15 cellular contexts compared by ENCODE assay signal in the genomic region with DNA sequence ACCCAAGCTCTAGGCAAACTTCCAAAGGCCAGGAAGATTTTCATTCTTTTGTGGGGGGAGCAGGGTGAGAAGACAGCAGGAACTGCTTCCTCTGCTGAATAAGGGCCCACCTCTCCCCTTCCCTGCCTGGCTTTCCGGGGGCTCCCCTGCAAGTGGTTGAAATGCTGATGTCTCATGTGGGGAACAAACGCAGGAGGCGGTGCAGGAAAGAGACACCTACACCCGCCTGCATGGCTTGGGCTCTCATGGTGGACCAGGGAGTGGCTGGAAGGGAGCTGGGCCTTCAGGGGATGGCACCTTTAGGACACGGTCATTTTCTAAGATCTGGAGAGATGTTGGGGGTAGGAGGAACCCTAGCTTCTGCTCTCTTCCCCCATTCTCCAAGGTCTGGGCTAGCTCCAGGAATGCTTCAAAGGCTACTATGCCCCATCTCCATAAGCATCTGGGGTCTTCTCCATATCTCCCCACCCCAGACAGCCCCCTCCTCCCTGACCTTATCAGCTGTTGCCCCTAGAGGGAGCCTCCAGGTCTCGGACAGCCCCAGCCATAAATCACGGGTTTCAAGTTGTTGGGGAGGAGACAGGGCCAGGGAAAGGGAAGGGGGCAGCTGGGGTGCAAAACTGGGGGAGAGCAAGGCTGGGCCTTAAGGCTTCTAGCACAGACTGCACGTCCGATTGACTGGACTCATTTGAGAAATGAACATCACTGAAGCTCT.
DNase-seq lines count a peak whose midpoint lies in the region; ATAC-seq and TF ChIP-seq lines count a peak whose summit lies in the region.
"Had no signal": no experiment of that assay in that cellular context is flagged by ENCODE, and none has a peak within 500 bp of the region (broad histone marks: within the 10 kb centered on the region; RNA-seq: fewer than 3 reads in every experiment).

No MANE protein-coding gene starts in this region.

- POLR2A ChIA-PET in naive thymus-derived CD4-positive, alpha-beta T cell (lab: Charles Lee): no interaction called here

- H3K9me3 ChIP-seq in naive thymus-derived CD4-positive, alpha-beta T cell (ENCODE audit: control insufficient read depth in 2 of 3, low read length in 3 of 3): no peaks in the 10 kb centered on the region

- no peaks in the 10 kb centered on the region for H3K36me3 ChIP-seq in naive thymus-derived CD4-positive, alpha-beta T cell (ENCODE audit: control insufficient read depth in 2 of 3, insufficient read depth in 3 of 3, low read length in 3 of 3)

- peaks cover 8% of the 10 kb centered on the region for H3K9me3 Mint-ChIP-seq in chondrocyte (ENCODE audit: low read depth)
- H3K9me3 Mint-ChIP-seq in naive thymus-derived CD4-positive, alpha-beta T cell: peaks cover 0 to 10% (median 0%) of the 10 kb centered on the region in 11 donors
- H3K9me3 Mint-ChIP-seq in activated naive CD8-positive, alpha-beta T cell treated with anti-CD3 and anti-CD28 coated beads, Interleukin-2, amount 50 U/mL, for 24 hours: no peaks in the 10 kb centered on the region
- H3K9me3 Mint-ChIP-seq: natural killer cell treated with Interleukin-12 subunit alpha and Interleukin-12 subunit beta and Interleukin-15 and Interleukin-18, amount 100 ng/mL, for 72 hours had no signal

- peaks cover 47% of the 10 kb centered on the region for H3K27me3 Mint-ChIP-seq in chondrocyte (ENCODE audit: low read depth)
- peaks cover 5 to 21% (median 13%) of the 10 kb centered on the region in 5 donors for H3K27me3 Mint-ChIP-seq in naive thymus-derived CD4-positive, alpha-beta T cell
- peaks cover 3% of the 10 kb centered on the region for H3K27me3 Mint-ChIP-seq in activated naive CD8-positive, alpha-beta T cell treated with anti-CD3 and anti-CD28 coated beads, Interleukin-2, amount 50 U/mL, for 24 hours

- CTCF ChIA-PET in naive thymus-derived CD4-positive, alpha-beta T cell (lab: Charles Lee): interaction anchor here (0.7 kb wide), 1 partner anchor 9 kb away, joined by 3 read pairs; no protein-coding TSS in a partner anchor

- peaks cover 3% of the 10 kb centered on the region for H3K4me1 Mint-ChIP-seq in chondrocyte (ENCODE audit: low read depth)
- H3K4me1 Mint-ChIP-seq in naive thymus-derived CD4-positive, alpha-beta T cell: peaks cover 0 to 5% (median 0%) of the 10 kb centered on the region in 7 donors
- no peaks in the 10 kb centered on the region for H3K4me1 Mint-ChIP-seq in activated naive CD8-positive, alpha-beta T cell treated with anti-CD3 and anti-CD28 coated beads, Interleukin-2, amount 50 U/mL, for 24 hours

- H3K36me3 Mint-ChIP-seq in chondrocyte (ENCODE audit: low read depth): peaks cover 3% of the 10 kb centered on the region
- peaks cover 0 to 8% (median 0%) of the 10 kb centered on the region in 5 donors for H3K36me3 Mint-ChIP-seq in naive thymus-derived CD4-positive, alpha-beta T cell
- H3K36me3 Mint-ChIP-seq in activated naive CD8-positive, alpha-beta T cell treated with anti-CD3 and anti-CD28 coated beads, Interleukin-2, amount 50 U/mL, for 24 hours (ENCODE audit: low read depth): no peaks in the 10 kb centered on the region
- H3K36me3 Mint-ChIP-seq: natural killer cell treated with Interleukin-12 subunit alpha and Interleukin-12 subunit beta and Interleukin-15 and Interleukin-18, amount 100 ng/mL, for 72 hours had no signal

- TF ChIP-seq CTCF in GM12872 (IDR thresholded peaks at IDR 0.05; ENCODE audit: insufficient read depth, low read depth, low read length) (peak; percentile 29; the same call in 1 of the 3 replicates), chondrocyte (IDR thresholded peaks at IDR 0.05) (peak; percentile 49), retinal pigment epithelial cell (conservative IDR thresholded peaks at IDR 0.05; ENCODE audit: low read depth, low read length) (peak; percentile 34)

- no peak overlapping the region for H3K27ac Mint-ChIP-seq in chondrocyte (ENCODE audit: unreplicated experiment)
- H3K27ac Mint-ChIP-seq in naive thymus-derived CD4-positive, alpha-beta T cell: no peak overlapping the region
- H3K27ac Mint-ChIP-seq in activated naive CD8-positive, alpha-beta T cell treated with anti-CD3 and anti-CD28 coated beads, Interleukin-2, amount 50 U/mL, for 24 hours: no peak overlapping the region
- H3K27ac Mint-ChIP-seq: activated CD8-positive, alpha-beta T cell treated with anti-CD3 and anti-CD28 coated beads, Interleukin-2, amount 10 ng/mL, durations not matched to agents 7 days and 5 days; natural killer cell treated with Interleukin-12 subunit alpha and Interleukin-12 subunit beta and Interleukin-15 and Interleukin-18, amount 100 ng/mL, for 72 hours had no signal

- H3K4me3 Mint-ChIP-seq in chondrocyte (ENCODE audit: unreplicated experiment): no peak overlapping the region
- no peak overlapping the region for H3K4me3 Mint-ChIP-seq in naive thymus-derived CD4-positive, alpha-beta T cell
- no peak overlapping the region for H3K4me3 Mint-ChIP-seq in activated naive CD8-positive, alpha-beta T cell treated with anti-CD3 and anti-CD28 coated beads, Interleukin-2, amount 50 U/mL, for 24 hours
- H3K4me3 Mint-ChIP-seq: activated CD8-positive, alpha-beta T cell treated with anti-CD3 and anti-CD28 coated beads, Interleukin-2, amount 10 ng/mL, durations not matched to agents 7 days and 5 days; natural killer cell treated with Interleukin-12 subunit alpha and Interleukin-12 subunit beta and Interleukin-15 and Interleukin-18, amount 100 ng/mL, for 72 hours had no signal

- peak; percentile 13 for DNase-seq in NAMALWA (ENCODE audit: low spot score)
- DNase-seq in chondrocyte (ENCODE audit: low spot score): no peak
- no peak for DNase-seq in retinal pigment epithelial cell (ENCODE audit: low read depth)
- DNase-seq in naive thymus-derived CD4-positive, alpha-beta T cell: no peak
- no peak for DNase-seq in activated naive CD8-positive, alpha-beta T cell treated with anti-CD3 and anti-CD28 coated beads, Interleukin-2, amount 50 U/mL, for 24 hours
- no peak for DNase-seq in effector CD4-positive, alpha-beta T cell
- DNase-seq: activated CD8-positive, alpha-beta T cell treated with anti-CD3 and anti-CD28 coated beads, Interleukin-2, amount 10 ng/mL, durations not matched to agents 7 days and 5 days; central memory CD4-positive, alpha-beta T cell; NCI-H1048 had no signal

- H3K4me3 ChIP-seq in retinal pigment epithelial cell (ENCODE audit: low read length): no peak overlapping the region
- no peak overlapping the region for H3K4me3 ChIP-seq in naive thymus-derived CD4-positive, alpha-beta T cell (ENCODE audit: low read length)
- H3K4me3 ChIP-seq: lung, SK-N-MC had no signal

- ATAC-seq in naive thymus-derived CD4-positive, alpha-beta T cell: no peak
- no peak for ATAC-seq in activated naive CD8-positive, alpha-beta T cell treated with anti-CD3 and anti-CD28 coated beads, Interleukin-2, amount 50 U/mL, for 24 hours
- ATAC-seq: activated CD8-positive, alpha-beta T cell treated with anti-CD3 and anti-CD28 coated beads, Interleukin-2, amount 10 ng/mL, durations not matched to agents 7 days and 5 days; natural killer cell treated with Interleukin-12 subunit alpha and Interleukin-12 subunit beta and Interleukin-15 and Interleukin-18, amount 100 ng/mL, for 72 hours had no signal

- H3K27me3 ChIP-seq in naive thymus-derived CD4-positive, alpha-beta T cell (ENCODE audit: control insufficient read depth in 2 of 2, insufficient read depth in 2 of 2, low read length in 2 of 2): no peaks in the 10 kb centered on the region

- H3K4me1 ChIP-seq in naive thymus-derived CD4-positive, alpha-beta T cell (ENCODE audit: control insufficient read depth in 2 of 2, insufficient read depth in 2 of 2, low read length in 2 of 2): no peaks in the 10 kb centered on the region

- no peak overlapping the region for H3K27ac ChIP-seq in naive thymus-derived CD4-positive, alpha-beta T cell (ENCODE audit: low read depth, low read length)
- H3K27ac ChIP-seq: C4-2B, foreskin keratinocyte, SK-N-MC had no signal

- intact Hi-C loops in naive thymus-derived CD4-positive, alpha-beta T cell (cut with micrococcal nuclease): no loop called here
